Comparison of ENCODE assay signal across 32 cellular contexts in genomic region chr13:94261163-94261562, GRCh38.
"Had no signal": no experiment of that assay in that cellular context is flagged by ENCODE, and none has a peak within 500 bp of the region (broad histone marks: within the 10 kb centered on the region; RNA-seq: fewer than 3 reads in every experiment).

No MANE protein-coding gene starts in this region.

- H3K27ac Mint-ChIP-seq: activated CD4-positive, alpha-beta memory T cell treated with anti-CD3 and anti-CD28 coated beads, Interleukin-2, amount 10 ng/mL, durations not matched to agents 7 days and 5 days; activated naive CD4-positive, alpha-beta T cell treated with anti-CD3 and anti-CD28 coated beads, Interleukin-2, amount 10 ng/mL, durations not matched to agents 7 days and 5 days; activated naive CD8-positive, alpha-beta T cell treated with anti-CD3 and anti-CD28 coated beads, Interleukin-2, amount 10 ng/mL, durations not matched to agents 7 days and 5 days; activated T-cell treated with anti-CD3 and anti-CD28 coated beads, Interleukin-2, amount 50 U/mL, for 24 hours; brain; natural killer cell treated with Interleukin-12 subunit alpha and Interleukin-12 subunit beta and Interleukin-15 and Interleukin-18, amount 100 ng/mL, for 72 hours; stimulated activated naive CD8-positive, alpha-beta T cell treated with anti-CD3 and anti-CD28 coated beads, Interleukin-15, Interleukin-2, amounts not matched to agents 100 ng/mL and 50 ng/mL, for 24 hours had no signal

- ATAC-seq: activated CD4-positive, CD25-positive, alpha-beta regulatory T cell treated with anti-CD3 and anti-CD28 coated beads, Interleukin-2, amount 50 U/mL, for 24 hours; gastrocnemius medialis; natural killer cell treated with Interleukin-12 subunit alpha and Interleukin-12 subunit beta and Interleukin-15 and Interleukin-18, amount 100 ng/mL, for 72 hours; sciatic nerve had no signal

- DNase-seq: activated CD4-positive, alpha-beta memory T cell treated with anti-CD3 and anti-CD28 coated beads, Interleukin-2, amount 10 ng/mL, durations not matched to agents 7 days and 5 days; activated CD4-positive, alpha-beta T cell treated with anti-CD3 and anti-CD28 coated beads for 48 hours; activated CD8-positive, alpha-beta memory T cell treated with anti-CD3 and anti-CD28 coated beads, Interleukin-2, amount 50 U/mL, for 48 hours; activated gamma-delta T cell; activated naive CD4-positive, alpha-beta T cell treated with anti-CD3 and anti-CD28 coated beads, Interleukin-2, amount 10 ng/mL, durations not matched to agents 7 days and 5 days; activated naive CD8-positive, alpha-beta T cell treated with anti-CD3 and anti-CD28 coated beads, Interleukin-2, amount 10 ng/mL, durations not matched to agents 7 days and 5 days; activated T-cell treated with anti-CD3 and anti-CD28 coated beads, Interleukin-2, amount 50 U/mL, for 24 hours; cerebellar nuclear complex; colonic mucosa; dorsolateral prefrontal cortex; effector memory CD4-positive, alpha-beta T cell; gastrocnemius medialis; glutamatergic neuron; islet precursor cell; left ventricle myocardium inferior; mesendoderm; stimulated activated CD4-positive, alpha-beta T cell treated with anti-CD3 and anti-CD28 coated beads, Interleukin-12 subunit alpha, Interleukin-12 subunit beta, amount 100 ng/mL, for 4 hours; stimulated activated CD4-positive, alpha-beta T cell treated with anti-CD3 and anti-CD28 coated beads, Interleukin-4, amount 100 ng/mL, for 1 hour; T-helper 9 cell; trophoblast cell; uterus; WERI-Rb-1 had no signal

- H3K27ac ChIP-seq: ascending aorta, cardiac muscle cell, colonic mucosa, dorsolateral prefrontal cortex, gastrocnemius medialis, left ventricle myocardium inferior, skin epidermis, thoracic aorta, uterus, WERI-Rb-1 had no signal

- H3K4me1 ChIP-seq: ascending aorta, colonic mucosa, gastrocnemius medialis, left ventricle myocardium inferior, uterus had no signal

- H3K4me3 ChIP-seq: ascending aorta, cardiac muscle cell, colonic mucosa, dorsolateral prefrontal cortex, gastrocnemius medialis, left ventricle myocardium inferior, lung, skin epidermis, thoracic aorta, uterus had no signal

- H3K27me3 Mint-ChIP-seq: activated CD4-positive, alpha-beta memory T cell treated with anti-CD3 and anti-CD28 coated beads, Interleukin-2, amount 10 ng/mL, durations not matched to agents 7 days and 5 days; activated naive CD4-positive, alpha-beta T cell treated with anti-CD3 and anti-CD28 coated beads, Interleukin-2, amount 10 ng/mL, durations not matched to agents 7 days and 5 days; activated naive CD8-positive, alpha-beta T cell treated with anti-CD3 and anti-CD28 coated beads, Interleukin-2, amount 10 ng/mL, durations not matched to agents 7 days and 5 days; activated T-cell treated with anti-CD3 and anti-CD28 coated beads, Interleukin-2, amount 50 U/mL, for 24 hours; natural killer cell treated with Interleukin-12 subunit alpha and Interleukin-12 subunit beta and Interleukin-15 and Interleukin-18, amount 100 ng/mL, for 72 hours; stimulated activated naive CD8-positive, alpha-beta T cell treated with anti-CD3 and anti-CD28 coated beads, Interleukin-15, Interleukin-2, amounts not matched to agents 100 ng/mL and 50 ng/mL, for 24 hours had no signal

- H3K27me3 ChIP-seq: ascending aorta, cardiac muscle cell, colonic mucosa, dorsolateral prefrontal cortex, gastrocnemius medialis, uterus had no signal

- H3K9me3 Mint-ChIP-seq: activated naive CD4-positive, alpha-beta T cell treated with anti-CD3 and anti-CD28 coated beads, Interleukin-2, amount 10 ng/mL, durations not matched to agents 7 days and 5 days; activated T-cell treated with anti-CD3 and anti-CD28 coated beads, Interleukin-2, amount 50 U/mL, for 24 hours; brain; natural killer cell treated with Interleukin-12 subunit alpha and Interleukin-12 subunit beta and Interleukin-15 and Interleukin-18, amount 100 ng/mL, for 72 hours; stimulated activated naive CD8-positive, alpha-beta T cell treated with anti-CD3 and anti-CD28 coated beads, Interleukin-15, Interleukin-2, amounts not matched to agents 100 ng/mL and 50 ng/mL, for 24 hours had no signal

- H3K9me3 ChIP-seq: ascending aorta, colonic mucosa, gastrocnemius medialis, left ventricle myocardium inferior, thoracic aorta, uterus had no signal

- H3K36me3 Mint-ChIP-seq: activated naive CD4-positive, alpha-beta T cell treated with anti-CD3 and anti-CD28 coated beads, Interleukin-2, amount 10 ng/mL, durations not matched to agents 7 days and 5 days; activated naive CD8-positive, alpha-beta T cell treated with anti-CD3 and anti-CD28 coated beads, Interleukin-2, amount 10 ng/mL, durations not matched to agents 7 days and 5 days; brain; natural killer cell treated with Interleukin-12 subunit alpha and Interleukin-12 subunit beta and Interleukin-15 and Interleukin-18, amount 100 ng/mL, for 72 hours had no signal

- H3K36me3 ChIP-seq: ascending aorta, cardiac muscle cell, colonic mucosa, gastrocnemius medialis, left ventricle myocardium inferior, thoracic aorta, uterus, WERI-Rb-1 had no signal

- H3K4me3 Mint-ChIP-seq: activated CD4-positive, alpha-beta memory T cell treated with anti-CD3 and anti-CD28 coated beads, Interleukin-2, amount 10 ng/mL, durations not matched to agents 7 days and 5 days; activated naive CD4-positive, alpha-beta T cell treated with anti-CD3 and anti-CD28 coated beads, Interleukin-2, amount 10 ng/mL, durations not matched to agents 7 days and 5 days; activated naive CD8-positive, alpha-beta T cell treated with anti-CD3 and anti-CD28 coated beads, Interleukin-2, amount 10 ng/mL, durations not matched to agents 7 days and 5 days; activated T-cell treated with anti-CD3 and anti-CD28 coated beads, Interleukin-2, amount 50 U/mL, for 24 hours; brain; natural killer cell treated with Interleukin-12 subunit alpha and Interleukin-12 subunit beta and Interleukin-15 and Interleukin-18, amount 100 ng/mL, for 72 hours; stimulated activated naive CD8-positive, alpha-beta T cell treated with anti-CD3 and anti-CD28 coated beads, Interleukin-15, Interleukin-2, amounts not matched to agents 100 ng/mL and 50 ng/mL, for 24 hours had no signal
